ENCODE assay signal across 37 cellular contexts in the genomic region with DNA sequence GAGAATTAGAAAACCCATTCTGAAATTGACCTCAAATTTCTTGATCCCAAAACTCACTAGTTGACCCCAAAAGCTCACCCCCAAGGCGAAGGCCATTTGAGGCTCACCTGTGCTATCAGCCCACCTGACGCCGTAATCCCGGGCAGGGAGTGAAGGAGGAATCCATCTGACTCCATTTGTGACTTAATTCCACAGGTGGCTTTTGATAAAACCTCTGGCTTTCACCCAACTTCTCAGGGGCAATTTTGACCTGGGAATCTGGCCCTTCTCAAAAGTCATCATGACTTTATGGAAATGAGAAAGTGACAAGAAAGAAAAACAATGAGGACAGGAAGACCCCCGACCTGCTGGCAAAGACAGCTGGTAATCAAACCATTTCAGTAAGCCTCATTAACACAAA.
"Had no signal": no experiment of that assay in that cellular context is flagged by ENCODE, and none has a peak within 500 bp of the region (broad histone marks: within the 10 kb centered on the region; RNA-seq: fewer than 3 reads in every experiment).

No MANE protein-coding gene starts in this region.

- H3K4me1 Mint-ChIP-seq: activated CD4-positive, alpha-beta memory T cell treated with anti-CD3 and anti-CD28 coated beads, Interleukin-2, amount 10 ng/mL, durations not matched to agents 7 days and 5 days; activated CD4-positive, alpha-beta T cell treated with anti-CD3 and anti-CD28 coated beads for 36 hours; activated CD4-positive, alpha-beta T cell treated with anti-CD3 and anti-CD28 coated beads, Interleukin-2, amount 10 ng/mL, durations not matched to agents 7 days and 5 days; activated naive CD4-positive, alpha-beta T cell treated with anti-CD3 and anti-CD28 coated beads, Interleukin-2, amount 10 ng/mL, durations not matched to agents 7 days and 5 days; activated naive CD4-positive, alpha-beta T cell treated with anti-CD3 and anti-CD28 coated beads, Interleukin-2, amount 50 U/mL, for 24 hours; activated naive CD8-positive, alpha-beta T cell treated with anti-CD3 and anti-CD28 coated beads, Interleukin-2, amount 10 ng/mL, durations not matched to agents 7 days and 5 days; activated naive CD8-positive, alpha-beta T cell treated with anti-CD3 and anti-CD28 coated beads, Interleukin-2, amount 50 U/mL, for 24 hours; brain; central memory CD8-positive, alpha-beta T cell had no signal

- H3K27ac ChIP-seq: ascending aorta, cardiac muscle cell, WERI-Rb-1 had no signal

- H3K4me3 Mint-ChIP-seq: activated CD4-positive, alpha-beta memory T cell treated with anti-CD3 and anti-CD28 coated beads, Interleukin-2, amount 10 ng/mL, durations not matched to agents 7 days and 5 days; activated CD4-positive, alpha-beta T cell treated with anti-CD3 and anti-CD28 coated beads for 36 hours; activated CD4-positive, alpha-beta T cell treated with anti-CD3 and anti-CD28 coated beads, Interleukin-2, amount 10 ng/mL, durations not matched to agents 7 days and 5 days; activated CD8-positive, alpha-beta T cell treated with anti-CD3 and anti-CD28 coated beads, Interleukin-2, amount 10 ng/mL, durations not matched to agents 7 days and 5 days; activated naive CD4-positive, alpha-beta T cell treated with anti-CD3 and anti-CD28 coated beads, Interleukin-2, amount 10 ng/mL, durations not matched to agents 7 days and 5 days; activated naive CD4-positive, alpha-beta T cell treated with anti-CD3 and anti-CD28 coated beads, Interleukin-2, amount 50 U/mL, for 24 hours; activated naive CD8-positive, alpha-beta T cell; activated naive CD8-positive, alpha-beta T cell treated with anti-CD3 and anti-CD28 coated beads, Interleukin-2, amount 10 ng/mL, durations not matched to agents 7 days and 5 days; activated naive CD8-positive, alpha-beta T cell treated with anti-CD3 and anti-CD28 coated beads, Interleukin-2, amount 50 U/mL, for 24 hours; activated T-cell treated with anti-CD3 and anti-CD28 coated beads, Interleukin-2, amount 50 U/mL, for 24 hours; brain; central memory CD8-positive, alpha-beta T cell; T-helper 1 cell treated with Interleukin-12 subunit alpha and Interleukin-12 subunit beta and Interleukin-4 antibody, amounts not matched to agents 30 μg/mL and 1 μg/mL, for 36 hours; T-helper 2 cell treated with Interferon-gamma antibody and Interleukin-4, amounts not matched to agents 5 μg/mL and 100 μg/mL, for 36 hours; WTC11 had no signal

- ATAC-seq: activated CD4-positive, alpha-beta T cell treated with anti-CD3 and anti-CD28 coated beads for 36 hours; activated CD4-positive, CD25-positive, alpha-beta regulatory T cell treated with anti-CD3 and anti-CD28 coated beads, Interleukin-2, amount 50 U/mL, for 24 hours; activated CD8-positive, alpha-beta T cell treated with anti-CD3 and anti-CD28 coated beads, Interleukin-2, amount 10 ng/mL, durations not matched to agents 7 days and 5 days; activated naive CD8-positive, alpha-beta T cell treated with anti-CD3 and anti-CD28 coated beads, Interleukin-2, amount 50 U/mL, for 24 hours; WTC11 had no signal

- H3K27me3 ChIP-seq: ascending aorta, cardiac muscle cell had no signal

- H3K36me3 ChIP-seq: ascending aorta, cardiac muscle cell, WERI-Rb-1 had no signal

- H3K4me1 ChIP-seq: ascending aorta had no signal

- H3K4me3 ChIP-seq: ascending aorta, cardiac muscle cell had no signal

- H3K27ac Mint-ChIP-seq: activated CD4-positive, alpha-beta memory T cell treated with anti-CD3 and anti-CD28 coated beads, Interleukin-2, amount 10 ng/mL, durations not matched to agents 7 days and 5 days; activated CD4-positive, alpha-beta T cell treated with anti-CD3 and anti-CD28 coated beads for 36 hours; activated CD4-positive, alpha-beta T cell treated with anti-CD3 and anti-CD28 coated beads, Interleukin-2, amount 10 ng/mL, durations not matched to agents 7 days and 5 days; activated CD8-positive, alpha-beta T cell treated with anti-CD3 and anti-CD28 coated beads, Interleukin-2, amount 10 ng/mL, durations not matched to agents 7 days and 5 days; activated naive CD4-positive, alpha-beta T cell treated with anti-CD3 and anti-CD28 coated beads, Interleukin-2, amount 10 ng/mL, durations not matched to agents 7 days and 5 days; activated naive CD4-positive, alpha-beta T cell treated with anti-CD3 and anti-CD28 coated beads, Interleukin-2, amount 50 U/mL, for 24 hours; activated naive CD8-positive, alpha-beta T cell; activated naive CD8-positive, alpha-beta T cell treated with anti-CD3 and anti-CD28 coated beads, Interleukin-2, amount 10 ng/mL, durations not matched to agents 7 days and 5 days; activated naive CD8-positive, alpha-beta T cell treated with anti-CD3 and anti-CD28 coated beads, Interleukin-2, amount 50 U/mL, for 24 hours; activated T-cell treated with anti-CD3 and anti-CD28 coated beads, Interleukin-2, amount 50 U/mL, for 24 hours; activated T-helper 2 cell treated with anti-CD3 and anti-CD28 coated beads, Interferon-gamma antibody, Interleukin-2, Interleukin-4, amounts not matched to agents 10 μg/mL and 5 μg/mL and 100 μg/mL, durations not matched to agents 14 hours and 24 hours and 36 hours; brain; T-helper 1 cell treated with Interleukin-12 subunit alpha and Interleukin-12 subunit beta and Interleukin-4 antibody, amounts not matched to agents 30 μg/mL and 1 μg/mL, for 36 hours; T-helper 2 cell treated with Interferon-gamma antibody and Interleukin-4, amounts not matched to agents 5 μg/mL and 100 μg/mL, for 36 hours; WTC11 had no signal

- H3K36me3 Mint-ChIP-seq: activated naive CD4-positive, alpha-beta T cell treated with anti-CD3 and anti-CD28 coated beads, Interleukin-2, amount 10 ng/mL, durations not matched to agents 7 days and 5 days; activated naive CD4-positive, alpha-beta T cell treated with anti-CD3 and anti-CD28 coated beads, Interleukin-2, amount 50 U/mL, for 24 hours; activated naive CD8-positive, alpha-beta T cell; activated naive CD8-positive, alpha-beta T cell treated with anti-CD3 and anti-CD28 coated beads, Interleukin-2, amount 10 ng/mL, durations not matched to agents 7 days and 5 days had no signal

- H3K27me3 Mint-ChIP-seq: activated CD4-positive, alpha-beta memory T cell treated with anti-CD3 and anti-CD28 coated beads, Interleukin-2, amount 10 ng/mL, durations not matched to agents 7 days and 5 days; activated CD4-positive, alpha-beta T cell treated with anti-CD3 and anti-CD28 coated beads for 36 hours; activated CD4-positive, alpha-beta T cell treated with anti-CD3 and anti-CD28 coated beads, Interleukin-2, amount 10 ng/mL, durations not matched to agents 7 days and 5 days; activated naive CD4-positive, alpha-beta T cell treated with anti-CD3 and anti-CD28 coated beads, Interleukin-2, amount 10 ng/mL, durations not matched to agents 7 days and 5 days; activated naive CD4-positive, alpha-beta T cell treated with anti-CD3 and anti-CD28 coated beads, Interleukin-2, amount 50 U/mL, for 24 hours; activated naive CD8-positive, alpha-beta T cell; activated naive CD8-positive, alpha-beta T cell treated with anti-CD3 and anti-CD28 coated beads, Interleukin-2, amount 10 ng/mL, durations not matched to agents 7 days and 5 days; activated naive CD8-positive, alpha-beta T cell treated with anti-CD3 and anti-CD28 coated beads, Interleukin-2, amount 50 U/mL, for 24 hours; activated T-cell treated with anti-CD3 and anti-CD28 coated beads, Interleukin-2, amount 50 U/mL, for 24 hours had no signal

- DNase-seq: activated CD4-positive, alpha-beta memory T cell treated with anti-CD3 and anti-CD28 coated beads, Interleukin-2, amount 10 ng/mL, durations not matched to agents 7 days and 5 days; activated CD4-positive, alpha-beta T cell treated with anti-CD3 and anti-CD28 coated beads for 1 hour; activated CD4-positive, alpha-beta T cell treated with anti-CD3 and anti-CD28 coated beads for 36 hours; activated CD4-positive, alpha-beta T cell treated with anti-CD3 and anti-CD28 coated beads for 48 hours; activated CD4-positive, alpha-beta T cell treated with anti-CD3 and anti-CD28 coated beads, Interleukin-2, amount 10 ng/mL, durations not matched to agents 7 days and 5 days; activated CD4-positive, alpha-beta T cell treated with anti-CD3 and anti-CD28 coated beads, Interleukin-2, amount 50 U/mL, for 48 hours; activated CD4-positive, CD25-positive, alpha-beta regulatory T cell; activated CD8-positive, alpha-beta memory T cell treated with anti-CD3 and anti-CD28 coated beads for 24 hours; activated CD8-positive, alpha-beta memory T cell treated with anti-CD3 and anti-CD28 coated beads, Interleukin-2, amount 50 U/mL, for 48 hours; activated CD8-positive, alpha-beta T cell treated with anti-CD3 and anti-CD28 coated beads, Interleukin-2, amount 10 ng/mL, durations not matched to agents 7 days and 5 days; activated effector memory CD4-positive, alpha-beta T cell treated with Interleukin-2 at 50 U/mL for 16 hours; activated gamma-delta T cell; activated naive CD4-positive, alpha-beta T cell treated with anti-CD3 and anti-CD28 coated beads, Interleukin-2, amount 10 ng/mL, durations not matched to agents 7 days and 5 days; activated naive CD4-positive, alpha-beta T cell treated with Interleukin-2 at 50 U/mL for 16 hours; activated naive CD8-positive, alpha-beta T cell treated with anti-CD3 and anti-CD28 coated beads, Interleukin-2, amount 10 ng/mL, durations not matched to agents 7 days and 5 days; activated naive CD8-positive, alpha-beta T cell treated with anti-CD3 and anti-CD28 coated beads, Interleukin-2, amount 50 U/mL, for 24 hours; activated T-cell treated with anti-CD3 and anti-CD28 coated beads, Interleukin-2, amount 50 U/mL, for 24 hours; activated T-cell treated with anti-CD3 and anti-CD28 coated beads, Interleukin-2, amount 50 U/mL, for 48 hours; amygdala; anterior cingulate cortex; caudate nucleus; cerebellar nuclear complex; T-helper 1 cell; T-helper 2 cell; T-helper 9 cell; WERI-Rb-1 had no signal
